In genomic region chr5:160439205-160439600, GRCh38 we compare ENCODE assay signal across 8 cellular contexts. TPM values are rescaled to one million over a fixed set of nuclear protein-coding genes. Genes with fewer than 3 reads are reported as not detected.
DNase-seq lines count a peak whose midpoint lies in the region; ATAC-seq and TF ChIP-seq lines count a peak whose summit lies in the region.

No MANE protein-coding gene starts in this region.

- POLR2A ChIA-PET in PC-3 (lab: Charles Lee; ENCODE audit: unreplicated experiment), result no interaction called here
- POLR2A ChIA-PET in naive thymus-derived CD4-positive, alpha-beta T cell (lab: Charles Lee), result interaction anchor here (0.8 to 2.7 kb wide), 4 partner anchors 14 to 28 kb away, joined by 3 to 22 read pairs (median 8); partner anchors contain the start of genes PTTG1 and SLU7

- no peaks in the 10 kb centered on the region for H3F3A ChIP-seq in PC-3 (ENCODE audit: low read length, unreplicated experiment)

- DNase-seq in DMS53 treated with DMSO at 0.1 percent for 48 hours (lab: John Stamatoyannopoulos, UW; ENCODE audit: unreplicated experiment) (peak; percentile 95), PC-3 (peak; percentile 91), fibroblast of mammary gland (ENCODE audit: low read depth) (peak; percentile 70)
- peak; percentile 86 to 93 for DNase-seq in activated T-cell treated with anti-CD3 and anti-CD28 coated beads, Interleukin-2, amount 50 U/mL, for 72 hours
- peak; percentile 74 to 89 (median 84) for DNase-seq in naive thymus-derived CD4-positive, alpha-beta T cell
- peak; percentile 78 for DNase-seq in stimulated activated naive B cell treated with anti-CD40 and anti-IgM and Interleukin-4, amounts not matched to agents 10 μg/mL and 1 μg/mL and 100 μg/mL, for 72 hours

- no peaks in the 10 kb centered on the region for H4K20me1 ChIP-seq in PC-3 (ENCODE audit: low read length)

- no peak overlapping the region for H3K27ac ChIP-seq in PC-3 (ENCODE audit: low read length)
- peak overlapping the region; percentile 48 for H3K27ac ChIP-seq in naive thymus-derived CD4-positive, alpha-beta T cell (ENCODE audit: low read depth, low read length)

- H3K27me3 Mint-ChIP-seq in IgD-negative memory B cell, result no peaks in the 10 kb centered on the region
- H3K27me3 Mint-ChIP-seq in activated T-cell treated with anti-CD3 and anti-CD28 coated beads, Interleukin-2, amount 50 U/mL, for 72 hours (ENCODE audit: low read depth), result peaks cover 9% of the 10 kb centered on the region
- peaks cover 0 to 14% (median 12%) of the 10 kb centered on the region in 5 donors for H3K27me3 Mint-ChIP-seq in naive thymus-derived CD4-positive, alpha-beta T cell
- H3K27me3 Mint-ChIP-seq in stimulated activated naive B cell treated with anti-CD40 and anti-IgM and Interleukin-4, amounts not matched to agents 10 μg/mL and 1 μg/mL and 100 μg/mL, for 72 hours, result no peaks in the 10 kb centered on the region

- no peaks in the 10 kb centered on the region for H3K79me2 ChIP-seq in PC-3 (ENCODE audit: low read length)

- no peaks in the 10 kb centered on the region for H3K9me3 Mint-ChIP-seq in IgD-negative memory B cell
- H3K9me3 Mint-ChIP-seq in activated T-cell treated with anti-CD3 and anti-CD28 coated beads, Interleukin-2, amount 50 U/mL, for 72 hours, result no peaks in the 10 kb centered on the region
- H3K9me3 Mint-ChIP-seq in naive thymus-derived CD4-positive, alpha-beta T cell, result no peaks in the 10 kb centered on the region
- H3K9me3 Mint-ChIP-seq in stimulated activated naive B cell treated with anti-CD40 and anti-IgM and Interleukin-4, amounts not matched to agents 10 μg/mL and 1 μg/mL and 100 μg/mL, for 72 hours, result no peaks in the 10 kb centered on the region

- TF ChIP-seq CTCF in PC-3 (conservative IDR thresholded peaks at IDR 0.05; ENCODE audit: low read depth, low read length) (peak; percentile 89), fibroblast of mammary gland (conservative IDR thresholded peaks at IDR 0.05; ENCODE audit: control insufficient read depth, insufficient read depth, low read depth, low read length) (peak; percentile 92)

- no TSS peak for BruUV-seq in PC-3 (replicated peaks; lab: Mats Ljungman, UMichigan)

- intact Hi-C loops in PC-3 (cut with micrococcal nuclease), result loop anchor here (1.0 to 10.0 kb wide), 3 partner anchors 21 to 346 kb away; no protein-coding TSS in a partner anchor
- intact Hi-C loops in naive thymus-derived CD4-positive, alpha-beta T cell (cut with micrococcal nuclease), result loop anchor here (1.0 to 10.0 kb wide), 10 partner anchors 18 to 1208 kb away; partner anchors contain the start of genes PTTG1 (in 2 of the 2) and GABRB2 (in 1 of the 2)

- peak overlapping the region; percentile 88 for H2AFZ ChIP-seq in PC-3 (ENCODE audit: low read length)

- H3K4me3 Mint-ChIP-seq in IgD-negative memory B cell, result peak overlapping the region; percentile 83 to 96 (median 90)
- peak overlapping the region; percentile 85 to 96 for H3K4me3 Mint-ChIP-seq in activated T-cell treated with anti-CD3 and anti-CD28 coated beads, Interleukin-2, amount 50 U/mL, for 72 hours
- peak overlapping the region; percentile 76 to 98 (median 86) for H3K4me3 Mint-ChIP-seq in naive thymus-derived CD4-positive, alpha-beta T cell
- peak overlapping the region; percentile 84 to 89 for H3K4me3 Mint-ChIP-seq in stimulated activated naive B cell treated with anti-CD40 and anti-IgM and Interleukin-4, amounts not matched to agents 10 μg/mL and 1 μg/mL and 100 μg/mL, for 72 hours

- peak overlapping the region; percentile 70 for H3K4me3 ChIP-seq in PC-3 (ENCODE audit: low read length)
- H3K4me3 ChIP-seq in fibroblast of mammary gland (ENCODE audit: control insufficient read depth, low read depth, low read length), result peak overlapping the region; percentile 49
- peak overlapping the region; percentile 64 for H3K4me3 ChIP-seq in naive thymus-derived CD4-positive, alpha-beta T cell (ENCODE audit: low read length)

- H3K9ac ChIP-seq in PC-3 (ENCODE audit: low read length), result peak overlapping the region; percentile 40

- CTCF ChIA-PET in PC-3 (lab: Charles Lee), result interaction anchor here (0.6 to 2.3 kb wide), 7 partner anchors 10 to 1106 kb away, joined by 3 to 9 read pairs (median 4); partner anchors contain the start of gene PTTG1
- CTCF ChIA-PET in naive thymus-derived CD4-positive, alpha-beta T cell (lab: Charles Lee), result interaction anchor here (0.6 to 3.4 kb wide), 22 partner anchors 10 to 1283 kb away, joined by 3 to 42 read pairs (median 4); partner anchors contain the start of genes PTTG1 and SLU7

- ATAC-seq in GM21576 (IDR thresholded peaks at IDR 0.05; ENCODE audit: unreplicated experiment), result peak; percentile 58
- ATAC-seq in PC-3, result peak; percentile 84
- peak; percentile 78 to 85 for ATAC-seq in activated T-cell treated with anti-CD3 and anti-CD28 coated beads, Interleukin-2, amount 50 U/mL, for 72 hours (replicated peaks in 1 of 2)
- ATAC-seq in naive thymus-derived CD4-positive, alpha-beta T cell, result peak; percentile 91
- ATAC-seq in stimulated activated naive B cell treated with anti-CD40 and anti-IgM and Interleukin-4, amounts not matched to agents 10 μg/mL and 1 μg/mL and 100 μg/mL, for 72 hours (replicated peaks), result peak; percentile 77 to 79

- H3K36me3 ChIP-seq in PC-3 (ENCODE audit: low read depth, low read length), result no peaks in the 10 kb centered on the region
- H3K36me3 ChIP-seq in naive thymus-derived CD4-positive, alpha-beta T cell (ENCODE audit: control insufficient read depth in 2 of 3, insufficient read depth in 3 of 3, low read length in 3 of 3), result no peaks in the 10 kb centered on the region

- no peaks in the 10 kb centered on the region for H3K27me3 ChIP-seq in PC-3 (ENCODE audit: low read length)
- no peaks in the 10 kb centered on the region for H3K27me3 ChIP-seq in naive thymus-derived CD4-positive, alpha-beta T cell (ENCODE audit: control insufficient read depth in 2 of 2, insufficient read depth in 2 of 2, low read length in 2 of 2)

- H3K9me2 ChIP-seq in PC-3 (replicated peaks; ENCODE audit: low read length), result no peaks in the 10 kb centered on the region

- H3K4me2 ChIP-seq in PC-3 (ENCODE audit: low read length), result peak overlapping the region; percentile 91

- no peaks in the 10 kb centered on the region for H3K36me3 Mint-ChIP-seq in IgD-negative memory B cell
- no peaks in the 10 kb centered on the region for H3K36me3 Mint-ChIP-seq in activated T-cell treated with anti-CD3 and anti-CD28 coated beads, Interleukin-2, amount 50 U/mL, for 72 hours (ENCODE audit: insufficient read depth in 2 of 2)
- H3K36me3 Mint-ChIP-seq in naive thymus-derived CD4-positive, alpha-beta T cell, result peaks cover 0 to 2% (median 0%) of the 10 kb centered on the region in 5 donors
- H3K36me3 Mint-ChIP-seq in stimulated activated naive B cell treated with anti-CD40 and anti-IgM and Interleukin-4, amounts not matched to agents 10 μg/mL and 1 μg/mL and 100 μg/mL, for 72 hours, result peaks cover 0 to 3% of the 10 kb centered on the region in 2 donors

- peaks cover 11 to 15% (median 14%) of the 10 kb centered on the region in 3 donors for H3K4me1 Mint-ChIP-seq in IgD-negative memory B cell
- H3K4me1 Mint-ChIP-seq in activated T-cell treated with anti-CD3 and anti-CD28 coated beads, Interleukin-2, amount 50 U/mL, for 72 hours (ENCODE audit: low read depth), result peaks cover 57% of the 10 kb centered on the region
- peaks cover 0 to 57% (median 6%) of the 10 kb centered on the region in 7 donors for H3K4me1 Mint-ChIP-seq in naive thymus-derived CD4-positive, alpha-beta T cell
- H3K4me1 Mint-ChIP-seq in stimulated activated naive B cell treated with anti-CD40 and anti-IgM and Interleukin-4, amounts not matched to agents 10 μg/mL and 1 μg/mL and 100 μg/mL, for 72 hours, result peaks cover 46 to 81% of the 10 kb centered on the region in 2 donors

- H3K4me1 ChIP-seq in PC-3 (ENCODE audit: insufficient read depth, low read length), result peaks cover 6% of the 10 kb centered on the region; the same call in 1 of the 2 replicates
- H3K4me1 ChIP-seq in naive thymus-derived CD4-positive, alpha-beta T cell (ENCODE audit: control insufficient read depth in 2 of 2, insufficient read depth in 2 of 2, low read length in 2 of 2), result peaks cover 0 to 3% of the 10 kb centered on the region in 2 donors

- H3K27ac Mint-ChIP-seq in IgD-negative memory B cell, result peak overlapping the region; percentile 16 to 94 (median 39)
- H3K27ac Mint-ChIP-seq in activated T-cell treated with anti-CD3 and anti-CD28 coated beads, Interleukin-2, amount 50 U/mL, for 72 hours, result peak overlapping the region; percentile 88
- peak overlapping the region; percentile 47 to 97 (median 73) for H3K27ac Mint-ChIP-seq in naive thymus-derived CD4-positive, alpha-beta T cell
- peak overlapping the region; percentile 93 for H3K27ac Mint-ChIP-seq in stimulated activated naive B cell treated with anti-CD40 and anti-IgM and Interleukin-4, amounts not matched to agents 10 μg/mL and 1 μg/mL and 100 μg/mL, for 72 hours

- no peaks in the 10 kb centered on the region for H3K9me3 ChIP-seq in PC-3 (ENCODE audit: low read length)
- H3K9me3 ChIP-seq in naive thymus-derived CD4-positive, alpha-beta T cell (ENCODE audit: control insufficient read depth in 2 of 3, low read length in 3 of 3), result no peaks in the 10 kb centered on the region

RNA-seq across cellular contexts. Expression of gene PTTG1, which starts 17.5 kb away (rescaled TPM):
- 19.1 TPM for polyA plus RNA-seq in IgD-negative memory B cell
- 198 and 245 TPM in 2 replicates for total RNA-seq in PC-3 (2014; rRNA removed)
- total RNA-seq in activated T-cell treated with anti-CD3 and anti-CD28 coated beads, Interleukin-2, amount 50 U/mL, for 72 hours, result 100 to 1,000 TPM; 112 to 137 TPM
- total RNA-seq in naive thymus-derived CD4-positive, alpha-beta T cell, result 10 to 100 TPM in 1 of 5 experiments, 1 to 10 TPM in 4; 3.8 to 97.7 (median 5.7) TPM
- 10 to 100 TPM; 10.5 to 11.8 TPM for polyA plus RNA-seq in naive thymus-derived CD4-positive, alpha-beta T cell

RNA-seq across cellular contexts. Expression of gene SLU7, which starts 20.3 kb away (rescaled TPM):
- polyA plus RNA-seq in IgD-negative memory B cell, result 96.2 TPM
- total RNA-seq in PC-3 (2014; rRNA removed), result 20.6 and 33.3 TPM in 2 replicates
- total RNA-seq in activated T-cell treated with anti-CD3 and anti-CD28 coated beads, Interleukin-2, amount 50 U/mL, for 72 hours, result 10 to 100 TPM; 50.9 to 55.7 TPM
- 10 to 100 TPM; 53.0 to 85.3 (median 77.0) TPM for total RNA-seq in naive thymus-derived CD4-positive, alpha-beta T cell
- 10 to 100 TPM; 64.1 to 78.1 TPM for polyA plus RNA-seq in naive thymus-derived CD4-positive, alpha-beta T cell

RNA-seq across cellular contexts. Expression of gene FAM200C, which starts 39.3 kb away (rescaled TPM):
- 0.64 TPM for polyA plus RNA-seq in IgD-negative memory B cell
- total RNA-seq in PC-3 (2014; rRNA removed), result 1.5 and 2.6 TPM in 2 replicates
- total RNA-seq in activated T-cell treated with anti-CD3 and anti-CD28 coated beads, Interleukin-2, amount 50 U/mL, for 72 hours, result under 1 TPM; 0.46 to 0.89 TPM
- under 1 TPM in 4 of 5 experiments, not detected in 1; 0.22 to 0.94 (median 0.78) TPM for total RNA-seq in naive thymus-derived CD4-positive, alpha-beta T cell
- polyA plus RNA-seq in naive thymus-derived CD4-positive, alpha-beta T cell, result under 1 TPM; 0.25 to 0.46 TPM

Comparison
In these comparisons a context has a peak if more than half of its experiments do, and no peak if none do; other contexts are left out.
1. H3K27ac Mint-ChIP-seq: peak in every context shown above with its lines; median percentile 93 in stimulated activated naive B cell treated with anti-CD40 and anti-IgM and Interleukin-4, amounts not matched to agents 10 μg/mL and 1 μg/mL and 100 μg/mL, for 72 hours; 88 in activated T-cell treated with anti-CD3 and anti-CD28 coated beads, Interleukin-2, amount 50 U/mL, for 72 hours; 73 in naive thymus-derived CD4-positive, alpha-beta T cell; 39 in IgD-negative memory B cell.